In the genomic region with DNA sequence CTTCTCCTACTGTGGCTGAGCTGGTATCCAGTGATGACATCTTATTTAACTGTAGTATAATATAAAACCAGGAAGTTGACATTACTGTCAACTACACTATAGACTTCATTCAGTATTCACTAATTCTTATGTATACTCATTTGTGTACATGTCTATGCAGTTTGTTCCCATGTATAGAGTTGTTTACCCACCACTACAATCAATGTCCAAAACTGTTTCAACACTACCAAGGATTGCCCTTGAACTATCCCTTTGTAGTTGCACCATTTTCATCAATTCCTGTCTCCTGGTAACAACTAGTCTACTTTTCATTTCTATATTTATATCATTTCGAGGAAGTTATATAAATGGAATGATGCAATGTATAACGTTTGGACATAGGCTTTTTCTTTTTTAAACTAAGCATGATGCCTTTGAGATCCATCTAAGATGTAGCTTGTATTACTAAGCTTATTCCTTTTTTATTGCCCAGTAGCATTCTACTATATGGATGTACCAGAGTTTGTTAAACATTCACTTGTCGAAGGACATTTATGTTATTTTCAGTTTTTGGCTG, we compare ENCODE assay signal across 1 cellular context.
TF ChIP-seq lines count a peak whose summit lies in the region.

No MANE protein-coding gene starts in this region.

TF ChIP-seq in HepG2, 621 proteins besides CTCF, POLR2A, EP300 and RAD21 (continued from another document and continues in another):
- TF ChIP-seq ZBTB33 (CRISPR knock-in tag; IDR thresholded peaks at IDR 0.05) (no peak), ZNF331 (CRISPR knock-in tag; IDR thresholded peaks at IDR 0.05) (peak; percentile 75; the same call in 1 of the 2 replicates), ZNF280B (CRISPR knock-in tag; IDR thresholded peaks at IDR 0.05; ENCODE audit: borderline replicate concordance) (no peak), ZNF772 (CRISPR knock-in tag; IDR thresholded peaks at IDR 0.05) (no peak), CERS6 (CRISPR knock-in tag; IDR thresholded peaks at IDR 0.05) (no peak), ZNF562 (CRISPR knock-in tag; IDR thresholded peaks at IDR 0.05; ENCODE audit: borderline replicate concordance) (no peak), ARID2 (CRISPR knock-in tag; IDR thresholded peaks at IDR 0.05; ENCODE audit: borderline replicate concordance) (no peak), ZNF550 (CRISPR knock-in tag; IDR thresholded peaks at IDR 0.05; ENCODE audit: borderline replicate concordance) (no peak), ZBTB25 (CRISPR knock-in tag; IDR thresholded peaks at IDR 0.05) (peak; percentile 52; the same call in 1 of the 2 replicates), SNAI1 (CRISPR knock-in tag; IDR thresholded peaks at IDR 0.05; ENCODE audit: borderline replicate concordance) (no peak), ZNF251 (CRISPR knock-in tag; IDR thresholded peaks at IDR 0.05) (no peak), TBP (CRISPR knock-in tag; IDR thresholded peaks at IDR 0.05) (no peak), RFX3 (CRISPR knock-in tag; IDR thresholded peaks at IDR 0.05) (peak; percentile 51), IKZF1 (IDR thresholded peaks at IDR 0.05) (no peak), ZC3H13 (CRISPR knock-in tag; IDR thresholded peaks at IDR 0.05) (no peak), GTF2F1 (IDR thresholded peaks at IDR 0.05; ENCODE audit: low read length) (no peak), HOXD1 (CRISPR knock-in tag; IDR thresholded peaks at IDR 0.05) (no peak), FOXK1 (CRISPR knock-in tag; IDR thresholded peaks at IDR 0.05; ENCODE audit: borderline replicate concordance, low read depth) (peak; percentile 91), HIVEP1 (CRISPR knock-in tag; IDR thresholded peaks at IDR 0.05) (no peak), ETV6 (CRISPR knock-in tag; conservative IDR thresholded peaks at IDR 0.05) (no peak), DMTF1 (CRISPR knock-in tag; IDR thresholded peaks at IDR 0.05) (no peak), NFATC3 (CRISPR knock-in tag; IDR thresholded peaks at IDR 0.05) (no peak), TAF15 (IDR thresholded peaks at IDR 0.05; ENCODE audit: low read depth, low read length, poor library complexity, severe bottlenecking) (no peak), ZFAT (CRISPR knock-in tag; conservative IDR thresholded peaks at IDR 0.05) (no peak), ZNF605 (CRISPR knock-in tag; IDR thresholded peaks at IDR 0.05) (no peak), NR3C1 (CRISPR knock-in tag; IDR thresholded peaks at IDR 0.05) (no peak), FIP1L1 (IDR thresholded peaks at IDR 0.05; ENCODE audit: borderline replicate concordance, insufficient read depth, low read depth, low read length) (no peak), ZGPAT (CRISPR knock-in tag; IDR thresholded peaks at IDR 0.05) (peak; percentile 92), GMEB2 (CRISPR knock-in tag; IDR thresholded peaks at IDR 0.05; ENCODE audit: low read depth) (no peak), ZBTB26 (CRISPR knock-in tag; IDR thresholded peaks at IDR 0.05; ENCODE audit: borderline replicate concordance) (no peak), ELF4 (CRISPR knock-in tag; IDR thresholded peaks at IDR 0.05; ENCODE audit: borderline replicate concordance) (no peak), KDM5A (IDR thresholded peaks at IDR 0.05; ENCODE audit: borderline replicate concordance, low read length) (no peak; the same call in 1 of the 2 replicates)
- TF ChIP-seq, protein P1, sequence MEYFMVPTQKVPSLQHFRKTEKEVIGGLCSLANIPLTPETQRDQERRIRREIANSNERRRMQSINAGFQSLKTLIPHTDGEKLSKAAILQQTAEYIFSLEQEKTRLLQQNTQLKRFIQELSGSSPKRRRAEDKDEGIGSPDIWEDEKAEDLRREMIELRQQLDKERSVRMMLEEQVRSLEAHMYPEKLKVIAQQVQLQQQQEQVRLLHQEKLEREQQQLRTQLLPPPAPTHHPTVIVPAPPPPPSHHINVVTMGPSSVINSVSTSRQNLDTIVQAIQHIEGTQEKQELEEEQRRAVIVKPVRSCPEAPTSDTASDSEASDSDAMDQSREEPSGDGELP (IDR thresholded peaks at IDR 0.05; ENCODE audit: borderline replicate concordance, low read depth): no peak
- TF ChIP-seq, protein P2, sequence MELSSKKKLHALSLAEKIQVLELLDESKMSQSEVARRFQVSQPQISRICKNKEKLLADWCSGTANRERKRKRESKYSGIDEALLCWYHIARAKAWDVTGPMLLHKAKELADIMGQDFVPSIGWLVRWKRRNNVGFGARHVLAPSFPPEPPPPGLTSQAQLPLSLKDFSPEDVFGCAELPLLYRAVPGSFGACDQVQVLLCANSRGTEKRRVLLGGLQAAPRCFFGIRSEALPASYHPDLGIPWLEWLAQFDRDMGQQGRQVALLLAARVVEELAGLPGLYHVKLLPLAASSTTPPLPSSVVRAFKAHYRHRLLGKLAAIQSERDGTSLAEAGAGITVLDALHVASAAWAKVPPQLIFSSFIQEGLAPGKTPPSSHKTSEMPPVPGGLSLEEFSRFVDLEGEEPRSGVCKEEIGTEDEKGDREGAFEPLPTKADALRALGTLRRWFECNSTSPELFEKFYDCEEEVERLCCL (CRISPR knock-in tag; IDR thresholded peaks at IDR 0.05; ENCODE audit: borderline replicate concordance): no peak
- TF ChIP-seq, protein P3, sequence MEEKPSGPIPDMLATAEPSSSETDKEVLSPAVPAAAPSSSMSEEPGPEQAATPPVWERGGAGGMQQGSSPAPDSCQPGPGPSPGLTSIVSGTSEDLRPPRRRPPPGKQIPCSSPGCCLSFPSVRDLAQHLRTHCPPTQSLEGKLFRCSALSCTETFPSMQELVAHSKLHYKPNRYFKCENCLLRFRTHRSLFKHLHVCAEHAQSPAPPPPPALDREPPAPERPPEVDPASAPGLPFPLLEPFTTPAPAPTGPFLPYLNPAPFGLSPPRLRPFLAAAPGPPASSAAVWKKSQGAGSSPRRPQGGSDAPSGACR (CRISPR knock-in tag; IDR thresholded peaks at IDR 0.05): peak; percentile 57; the same call in 1 of the 2 replicates
- TF ChIP-seq, protein P4, sequence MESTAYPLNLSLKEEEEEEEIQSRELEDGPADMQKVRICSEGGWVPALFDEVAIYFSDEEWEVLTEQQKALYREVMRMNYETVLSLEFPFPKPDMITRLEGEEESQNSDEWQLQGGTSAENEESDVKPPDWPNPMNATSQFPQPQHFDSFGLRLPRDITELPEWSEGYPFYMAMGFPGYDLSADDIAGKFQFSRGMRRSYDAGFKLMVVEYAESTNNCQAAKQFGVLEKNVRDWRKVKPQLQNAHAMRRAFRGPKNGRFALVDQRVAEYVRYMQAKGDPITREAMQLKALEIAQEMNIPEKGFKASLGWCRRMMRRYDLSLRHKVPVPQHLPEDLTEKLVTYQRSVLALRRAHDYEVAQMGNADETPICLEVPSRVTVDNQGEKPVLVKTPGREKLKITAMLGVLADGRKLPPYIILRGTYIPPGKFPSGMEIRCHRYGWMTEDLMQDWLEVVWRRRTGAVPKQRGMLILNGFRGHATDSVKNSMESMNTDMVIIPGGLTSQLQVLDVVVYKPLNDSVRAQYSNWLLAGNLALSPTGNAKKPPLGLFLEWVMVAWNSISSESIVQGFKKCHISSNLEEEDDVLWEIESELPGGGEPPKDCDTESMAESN (CRISPR knock-in tag; conservative IDR thresholded peaks at IDR 0.05): peak; percentile 58; the same call in 1 of the 2 replicates
